In the genomic region with DNA sequence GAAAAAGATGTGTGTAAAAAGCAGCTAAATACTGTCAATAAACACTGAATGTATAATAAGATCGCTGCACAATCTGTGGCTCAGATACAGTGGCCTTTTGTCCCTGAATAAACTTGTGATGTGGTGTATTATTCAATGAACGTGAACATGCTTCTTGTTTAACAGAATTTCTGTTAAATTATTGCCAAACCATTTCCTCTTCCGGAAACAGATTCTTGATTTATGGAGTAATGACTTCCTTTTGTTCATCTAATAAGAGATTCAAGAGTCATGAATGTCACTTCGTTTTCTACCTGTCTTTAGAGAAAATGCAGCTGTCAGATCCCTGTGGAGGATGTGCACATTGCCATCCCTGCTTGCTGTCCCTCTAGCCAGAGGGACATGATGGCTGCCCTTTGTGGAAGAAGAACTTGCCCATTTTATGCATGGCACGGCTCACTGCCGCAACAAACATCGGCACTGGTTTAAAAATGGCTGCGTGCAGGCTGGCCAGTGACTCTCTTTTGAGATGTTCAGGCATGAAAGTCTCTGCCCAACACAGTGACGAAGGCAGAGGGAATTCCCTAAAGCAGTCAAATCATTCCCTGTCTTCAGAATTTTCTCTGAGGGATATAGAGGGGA, we compare ENCODE assay signal across 14 cellular contexts. TPM values are rescaled to one million over a fixed set of nuclear protein-coding genes. Genes with fewer than 3 reads are reported as not detected.
DNase-seq lines count a peak whose midpoint lies in the region; ATAC-seq, FAIRE-seq and TF ChIP-seq lines count a peak whose summit lies in the region.
"Had no signal": no experiment of that assay in that cellular context is flagged by ENCODE, and none has a peak within 500 bp of the region (broad histone marks: within the 10 kb centered on the region; RNA-seq: fewer than 3 reads in every experiment).

No MANE protein-coding gene starts in this region.

- H3K27me3 Mint-ChIP-seq in activated T-cell treated with anti-CD3 and anti-CD28 coated beads, Interleukin-2, amount 50 U/mL, for 24 hours, result no peaks in the 10 kb centered on the region
- no peaks in the 10 kb centered on the region for H3K27me3 Mint-ChIP-seq in activated naive CD8-positive, alpha-beta T cell treated with anti-CD3 and anti-CD28 coated beads, Interleukin-2, amount 10 ng/mL, durations not matched to agents 7 days and 5 days

- no peak for TF ChIP-seq POLR2A in NB4 (IDR thresholded peaks at IDR 0.05; ENCODE audit: extremely low read depth, insufficient read length)

- intact Hi-C loops in posterior vena cava (cut with DNase I), result no loop called here

- H3K4me1 Mint-ChIP-seq in activated T-cell treated with anti-CD3 and anti-CD28 coated beads, Interleukin-2, amount 50 U/mL, for 24 hours (ENCODE audit: low read depth), result peaks cover 42% of the 10 kb centered on the region
- peaks cover 26% of the 10 kb centered on the region for H3K4me1 Mint-ChIP-seq in activated naive CD8-positive, alpha-beta T cell treated with anti-CD3 and anti-CD28 coated beads, Interleukin-2, amount 10 ng/mL, durations not matched to agents 7 days and 5 days

- peak overlapping the region; percentile 23 for H3K27ac Mint-ChIP-seq in activated T-cell treated with anti-CD3 and anti-CD28 coated beads, Interleukin-2, amount 50 U/mL, for 24 hours
- H3K27ac Mint-ChIP-seq in activated naive CD8-positive, alpha-beta T cell treated with anti-CD3 and anti-CD28 coated beads, Interleukin-2, amount 10 ng/mL, durations not matched to agents 7 days and 5 days, result peak overlapping the region; percentile 78

- H3K36me3 Mint-ChIP-seq in activated T-cell treated with anti-CD3 and anti-CD28 coated beads, Interleukin-2, amount 50 U/mL, for 24 hours (ENCODE audit: low read depth), result peaks cover 3% of the 10 kb centered on the region
- H3K36me3 Mint-ChIP-seq in activated naive CD8-positive, alpha-beta T cell treated with anti-CD3 and anti-CD28 coated beads, Interleukin-2, amount 10 ng/mL, durations not matched to agents 7 days and 5 days, result peaks cover 12% of the 10 kb centered on the region

- H3K4me3 ChIP-seq in NB4 (ENCODE audit: low read depth, low read length), result no peak overlapping the region
- H3K4me3 ChIP-seq: gastroesophageal sphincter, sigmoid colon had no signal

- H3K4me3 Mint-ChIP-seq in activated T-cell treated with anti-CD3 and anti-CD28 coated beads, Interleukin-2, amount 50 U/mL, for 24 hours, result peak overlapping the region; percentile 11
- peak overlapping the region; percentile 58 for H3K4me3 Mint-ChIP-seq in activated naive CD8-positive, alpha-beta T cell treated with anti-CD3 and anti-CD28 coated beads, Interleukin-2, amount 10 ng/mL, durations not matched to agents 7 days and 5 days

- no peaks in the 10 kb centered on the region for H3K9me3 Mint-ChIP-seq in activated T-cell treated with anti-CD3 and anti-CD28 coated beads, Interleukin-2, amount 50 U/mL, for 24 hours
- no peaks in the 10 kb centered on the region for H3K9me3 Mint-ChIP-seq in activated naive CD8-positive, alpha-beta T cell treated with anti-CD3 and anti-CD28 coated beads, Interleukin-2, amount 10 ng/mL, durations not matched to agents 7 days and 5 days

- TF ChIP-seq CTCF in NB4 (IDR thresholded peaks at IDR 0.05; ENCODE audit: low read depth, low read length), result no peak
- TF ChIP-seq CTCF in D721Med (IDR thresholded peaks at IDR 0.05; ENCODE audit: insufficient read depth, missing control alignments), result no peak

- no peak for DNase-seq in activated T-cell treated with anti-CD3 and anti-CD28 coated beads, Interleukin-2, amount 50 U/mL, for 24 hours
- no peak for DNase-seq in activated T-cell treated with anti-CD3 and anti-CD28 coated beads, Interleukin-2, amount 50 U/mL, for 1 hour
- DNase-seq in NB4 (ENCODE audit: low read depth), result peak; percentile 67
- no peak for DNase-seq in activated naive CD8-positive, alpha-beta T cell treated with anti-CD3 and anti-CD28 coated beads, Interleukin-2, amount 10 ng/mL, durations not matched to agents 7 days and 5 days
- DNase-seq in posterior vena cava (ENCODE audit: low spot score), result peak; percentile 57
- DNase-seq in stimulated activated naive CD4-positive, alpha-beta T cell (lab: John Stamatoyannopoulos, UW), result no peak
- DNase-seq in D721Med (ENCODE audit: insufficient read length, low spot score), result no peak
- DNase-seq: activated effector memory CD4-positive, alpha-beta T cell treated with anti-CD3 and anti-CD28 coated beads, Interleukin-2, amount 50 U/mL, for 16 hours; cortex of kidney; mammary epithelial cell; NCI-H510A; sigmoid colon had no signal

- ATAC-seq in activated naive CD8-positive, alpha-beta T cell treated with anti-CD3 and anti-CD28 coated beads, Interleukin-2, amount 10 ng/mL, durations not matched to agents 7 days and 5 days (ENCODE audit: low read depth), result no peak
- no peak for ATAC-seq in HG02973 (IDR thresholded peaks at IDR 0.05; ENCODE audit: unreplicated experiment)
- ATAC-seq: gastroesophageal sphincter had no signal

- FAIRE-seq in D721Med (lab: Jason Lieb, UNC), result no peak

- POLR2A ChIA-PET in activated naive CD8-positive, alpha-beta T cell treated with anti-CD3 and anti-CD28 coated beads, Interleukin-2, amount 10 ng/mL, durations not matched to agents 7 days and 5 days (lab: Charles Lee), result no interaction called here

RNA-seq across cellular contexts. Expression of gene TNFSF13B, which starts 3.1 kb away (rescaled TPM):
- 10 to 100 TPM; 11.5 to 11.8 TPM for total RNA-seq in activated naive CD8-positive, alpha-beta T cell treated with anti-CD3 and anti-CD28 coated beads, Interleukin-2, amount 10 ng/mL, durations not matched to agents 7 days and 5 days
- 10 to 100 TPM in 1 of 2 donors, 1 to 10 TPM in 1; 6.0 to 13.0 TPM for total RNA-seq in posterior vena cava

RNA-seq across cellular contexts. Expression of gene ABHD13, which starts 48.2 kb away (rescaled TPM):
- total RNA-seq in activated naive CD8-positive, alpha-beta T cell treated with anti-CD3 and anti-CD28 coated beads, Interleukin-2, amount 10 ng/mL, durations not matched to agents 7 days and 5 days, result 10 to 100 TPM; 10.1 to 11.5 TPM
- 10 to 100 TPM in 1 of 2 donors, 1 to 10 TPM in 1; 9.4 to 11.9 TPM for total RNA-seq in posterior vena cava

RNA-seq across cellular contexts. Expression of gene LIG4, which starts 51.1 kb away (rescaled TPM):
- total RNA-seq in activated naive CD8-positive, alpha-beta T cell treated with anti-CD3 and anti-CD28 coated beads, Interleukin-2, amount 10 ng/mL, durations not matched to agents 7 days and 5 days, result 10 to 100 TPM; 10.7 to 11.4 TPM
- total RNA-seq in posterior vena cava, result 10 to 100 TPM; 10.1 to 17.2 TPM

Comparison
In these comparisons a context has a peak if more than half of its experiments do, and no peak if none do; other contexts are left out.
1. DNase-seq: peak in NB4 (single experiment) and posterior vena cava (single experiment); none in activated T-cell treated with anti-CD3 and anti-CD28 coated beads, Interleukin-2, amount 50 U/mL, for 24 hours (single experiment), activated T-cell treated with anti-CD3 and anti-CD28 coated beads, Interleukin-2, amount 50 U/mL, for 1 hour (single experiment), activated naive CD8-positive, alpha-beta T cell treated with anti-CD3 and anti-CD28 coated beads, Interleukin-2, amount 10 ng/mL, durations not matched to agents 7 days and 5 days (single experiment), stimulated activated naive CD4-positive, alpha-beta T cell (0 of 6) and D721Med (single experiment).